13 cellular contexts compared by ENCODE assay signal in the genomic region with DNA sequence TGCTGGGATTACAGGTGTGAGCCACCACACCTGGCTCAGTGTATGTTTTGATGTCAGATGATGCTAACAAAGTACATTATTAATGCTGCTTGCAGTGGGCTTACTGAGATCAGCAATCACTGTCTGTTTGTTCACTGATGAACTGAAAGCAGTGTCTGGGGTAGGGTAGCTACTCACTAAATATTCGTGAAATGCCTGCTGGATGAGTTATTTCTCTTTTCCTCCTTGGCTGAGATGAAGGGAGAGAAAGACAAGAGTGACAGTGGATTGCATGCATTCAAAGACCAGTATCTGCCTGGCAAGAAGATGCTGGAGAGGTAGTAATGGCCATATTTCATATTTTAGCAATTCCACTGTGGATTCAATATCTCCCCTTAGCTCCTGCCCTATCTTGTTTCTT. TPM values are rescaled to one million over a fixed set of nuclear protein-coding genes. Genes with fewer than 3 reads are reported as not detected.
DNase-seq lines count a peak whose midpoint lies in the region; ATAC-seq lines count a peak whose summit lies in the region.
"Had no signal": no experiment of that assay in that cellular context is flagged by ENCODE, and none has a peak within 500 bp of the region (broad histone marks: within the 10 kb centered on the region; RNA-seq: fewer than 3 reads in every experiment).

No MANE protein-coding gene starts in this region.

- H3K36me3 Mint-ChIP-seq in activated CD4-positive, alpha-beta T cell treated with anti-CD3 and anti-CD28 coated beads, Interleukin-2, amount 10 ng/mL, durations not matched to agents 24 days and 14 days (ENCODE audit: low read depth): peaks cover 2% of the 10 kb centered on the region
- peaks cover 11 to 17% of the 10 kb centered on the region in 2 donors for H3K36me3 Mint-ChIP-seq in stimulated activated naive B cell treated with anti-CD40 and anti-IgM and Interleukin-4, amounts not matched to agents 10 μg/mL and 1 μg/mL and 100 μg/mL, for 72 hours
- H3K36me3 Mint-ChIP-seq: natural killer cell had no signal

- H3K27me3 Mint-ChIP-seq in activated CD4-positive, alpha-beta T cell treated with anti-CD3 and anti-CD28 coated beads, Interleukin-2, amount 10 ng/mL, durations not matched to agents 24 days and 14 days: no peaks in the 10 kb centered on the region
- no peaks in the 10 kb centered on the region for H3K27me3 Mint-ChIP-seq in stimulated activated naive B cell treated with anti-CD40 and anti-IgM and Interleukin-4, amounts not matched to agents 10 μg/mL and 1 μg/mL and 100 μg/mL, for 72 hours

- peaks cover 21% of the 10 kb centered on the region for H3K4me1 Mint-ChIP-seq in activated CD4-positive, alpha-beta T cell treated with anti-CD3 and anti-CD28 coated beads, Interleukin-2, amount 10 ng/mL, durations not matched to agents 24 days and 14 days
- H3K4me1 Mint-ChIP-seq in stimulated activated naive B cell treated with anti-CD40 and anti-IgM and Interleukin-4, amounts not matched to agents 10 μg/mL and 1 μg/mL and 100 μg/mL, for 72 hours: peaks cover 59 to 89% of the 10 kb centered on the region in 2 donors

- peaks cover 25% of the 10 kb centered on the region for H3K9me3 Mint-ChIP-seq in activated CD4-positive, alpha-beta T cell treated with anti-CD3 and anti-CD28 coated beads, Interleukin-2, amount 10 ng/mL, durations not matched to agents 24 days and 14 days
- H3K9me3 Mint-ChIP-seq in stimulated activated naive B cell treated with anti-CD40 and anti-IgM and Interleukin-4, amounts not matched to agents 10 μg/mL and 1 μg/mL and 100 μg/mL, for 72 hours: peaks cover 13 to 18% of the 10 kb centered on the region in 2 donors
- H3K9me3 Mint-ChIP-seq: natural killer cell had no signal

- H3K27ac Mint-ChIP-seq in activated CD4-positive, alpha-beta T cell treated with anti-CD3 and anti-CD28 coated beads, Interleukin-2, amount 10 ng/mL, durations not matched to agents 24 days and 14 days: peak overlapping the region; percentile 65
- peak overlapping the region; percentile 97 for H3K27ac Mint-ChIP-seq in stimulated activated naive B cell treated with anti-CD40 and anti-IgM and Interleukin-4, amounts not matched to agents 10 μg/mL and 1 μg/mL and 100 μg/mL, for 72 hours
- H3K27ac Mint-ChIP-seq: activated CD8-positive, alpha-beta memory T cell treated with anti-CD3 and anti-CD28 coated beads, Interleukin-2, amount 10 ng/mL, durations not matched to agents 7 days and 5 days had no signal

- peak overlapping the region; percentile 21 for H3K4me3 Mint-ChIP-seq in activated CD4-positive, alpha-beta T cell treated with anti-CD3 and anti-CD28 coated beads, Interleukin-2, amount 10 ng/mL, durations not matched to agents 24 days and 14 days
- peak overlapping the region; percentile 42 to 50 for H3K4me3 Mint-ChIP-seq in stimulated activated naive B cell treated with anti-CD40 and anti-IgM and Interleukin-4, amounts not matched to agents 10 μg/mL and 1 μg/mL and 100 μg/mL, for 72 hours
- H3K4me3 Mint-ChIP-seq: activated CD8-positive, alpha-beta memory T cell treated with anti-CD3 and anti-CD28 coated beads, Interleukin-2, amount 10 ng/mL, durations not matched to agents 7 days and 5 days; natural killer cell had no signal

- ATAC-seq in GM21737 (IDR thresholded peaks at IDR 0.05; ENCODE audit: unreplicated experiment): peak; percentile 20
- peak; percentile 53 to 55 for ATAC-seq in stimulated activated naive B cell treated with anti-CD40 and anti-IgM and Interleukin-4, amounts not matched to agents 10 μg/mL and 1 μg/mL and 100 μg/mL, for 72 hours (replicated peaks)
- no peak for ATAC-seq in HG02678 (IDR thresholded peaks at IDR 0.05; ENCODE audit: unreplicated experiment)
- ATAC-seq: activated CD8-positive, alpha-beta memory T cell treated with anti-CD3 and anti-CD28 coated beads, Interleukin-2, amount 10 ng/mL, durations not matched to agents 7 days and 5 days; natural killer cell; Panc1 had no signal

- intact Hi-C loops in activated CD4-positive, alpha-beta T cell treated with anti-CD3 and anti-CD28 coated beads, Interleukin-2, amount 10 ng/mL, durations not matched to agents 24 days and 14 days (cut with micrococcal nuclease): loop anchor here (5.0 kb wide), 1 partner anchor 135 kb away; no protein-coding TSS in a partner anchor

- DNase-seq in activated CD4-positive, alpha-beta T cell treated with anti-CD3 and anti-CD28 coated beads, Interleukin-2, amount 10 ng/mL, durations not matched to agents 24 days and 14 days: no peak
- DNase-seq in activated CD4-positive, alpha-beta T cell treated with anti-CD3 and anti-CD28 coated beads for 1 hour: no peak
- DNase-seq in NCI-H460 (ENCODE audit: extremely low read depth, low read depth) (peak; percentile 49), NCI-H69 (lab: John Stamatoyannopoulos, UW) (no peak), cerebellar cortex (ENCODE audit: low spot score) (no peak)
- DNase-seq in stimulated activated naive B cell treated with anti-CD40 and anti-IgM and Interleukin-4, amounts not matched to agents 10 μg/mL and 1 μg/mL and 100 μg/mL, for 72 hours: no peak
- DNase-seq: activated CD8-positive, alpha-beta memory T cell treated with anti-CD3 and anti-CD28 coated beads, Interleukin-2, amount 10 ng/mL, durations not matched to agents 7 days and 5 days; H7; natural killer cell; transverse colon had no signal

RNA-seq across cellular contexts. Expression of a gene that starts 32.3 kb away (rescaled TPM):
- 103 and 113 TPM in 2 replicates for total RNA-seq in activated CD4-positive, alpha-beta T cell treated with anti-CD3 and anti-CD28 coated beads, Interleukin-2, amount 10 ng/mL, durations not matched to agents 24 days and 14 days
- 31.8 and 36.5 TPM in 2 replicates for total RNA-seq in NCI-H460 (2014; rRNA removed; shearing (Covaris generic))
- polyA plus RNA-seq in NCI-H460 (2014; cell fraction: nucleus; rRNA removed): 21.4 and 22.3 TPM in 2 replicates
